ENCODE assay signal across 1 cellular context in genomic region chr19:46785054-46785979, GRCh38.
TF ChIP-seq lines count a peak whose summit lies in the region.

No MANE protein-coding gene starts in this region.

TF ChIP-seq in GM23338, 12 proteins besides CTCF, POLR2A, EP300 and RAD21 (continued from another document):
- no peak for TF ChIP-seq ETS1 (IDR thresholded peaks at IDR 0.05)
